9 cellular contexts compared by ENCODE assay signal in the genomic region with DNA sequence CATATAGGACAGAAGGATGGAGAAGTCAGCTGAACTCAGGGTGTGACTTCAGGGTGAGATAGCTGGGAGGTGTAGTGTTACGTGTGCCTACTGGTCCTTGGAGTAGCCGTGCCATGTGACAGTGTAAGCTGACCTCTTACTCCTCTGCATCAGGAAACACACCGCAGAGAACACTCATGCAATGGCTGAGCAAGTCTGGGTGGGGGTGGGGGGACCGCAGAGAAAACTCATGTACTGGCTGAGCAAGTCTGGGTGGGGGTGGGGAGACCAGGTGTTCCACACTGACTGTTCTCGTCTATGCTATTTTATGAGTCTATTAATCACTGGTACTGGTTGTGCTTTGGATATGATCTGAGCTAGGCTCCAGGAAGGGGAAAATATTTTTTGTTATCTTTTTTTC.
DNase-seq lines count a peak whose midpoint lies in the region; ATAC-seq, FAIRE-seq and TF ChIP-seq lines count a peak whose summit lies in the region.
"Had no signal": no experiment of that assay in that cellular context is flagged by ENCODE, and none has a peak within 500 bp of the region (broad histone marks: within the 10 kb centered on the region; RNA-seq: fewer than 3 reads in every experiment).

No MANE protein-coding gene starts in this region.

- no peaks in the 10 kb centered on the region for H3K79me2 ChIP-seq in Loucy (ENCODE audit: insufficient read depth, low read length)

- H3K36me3 ChIP-seq in Loucy (ENCODE audit: insufficient read depth, low read length) = no peaks in the 10 kb centered on the region
- no peaks in the 10 kb centered on the region for H3K36me3 ChIP-seq in kidney (ENCODE audit: control insufficient read depth in 1 of 2, insufficient read depth in 2 of 2, low read length in 2 of 2)
- H3K36me3 ChIP-seq: Peyer's patch had no signal

- intact Hi-C loops in kidney (cut with DNase I) = no loop called here

- no peak overlapping the region for H2AFZ ChIP-seq in Loucy (ENCODE audit: low read length)

- peak overlapping the region; percentile 32 for H3K4me2 ChIP-seq in Loucy (ENCODE audit: low read depth, low read length, poor library complexity, severe bottlenecking)

- peak; percentile 93 for DNase-seq in COLO668 (lab: John Stamatoyannopoulos, UW; ENCODE audit: unreplicated experiment)
- peak; percentile 51 for DNase-seq in SK-N-DZ (ENCODE audit: low spot score)
- peak; percentile 84 for DNase-seq in kidney
- no peak for DNase-seq in GM03348 (ENCODE audit: low spot score)
- DNase-seq in stimulated activated naive CD4-positive, alpha-beta T cell treated with Interleukin-2 at 50 U/mL for 16 hours (lab: John Stamatoyannopoulos, UW) = no peak
- DNase-seq in nucleus accumbens (lab: John Stamatoyannopoulos, UW) = no peak
- DNase-seq: Peyer's patch had no signal

- no peak for FAIRE-seq in kidney (lab: Jason Lieb, UNC)

- H3K9me3 ChIP-seq in Loucy (ENCODE audit: insufficient read depth, low read depth, low read length) (no peaks in the 10 kb centered on the region), kidney (ENCODE audit: control insufficient read depth in 1 of 2, low read length in 2 of 2) (no peaks in the 10 kb centered on the region)
- H3K9me3 ChIP-seq: Peyer's patch had no signal

- H3F3A ChIP-seq in Loucy (ENCODE audit: low read depth) = no peaks in the 10 kb centered on the region

- H3K9me2 ChIP-seq in Loucy (replicated peaks; ENCODE audit: low read depth, low read length) = no peaks in the 10 kb centered on the region

- no peak for TF ChIP-seq CTCF in Loucy (conservative IDR thresholded peaks at IDR 0.05; ENCODE audit: low read length)
- TF ChIP-seq CTCF in kidney (IDR thresholded peaks at IDR 0.05; ENCODE audit: borderline replicate concordance, extremely low read depth, insufficient read depth) = no peak

- no peak overlapping the region for H3K9ac ChIP-seq in Loucy (ENCODE audit: low read depth, low read length, poor library complexity, severe bottlenecking)
- no peak overlapping the region for H3K9ac ChIP-seq in kidney (ENCODE audit: low read length in 2 of 2)

- H4K20me1 ChIP-seq in Loucy (ENCODE audit: insufficient read depth, low read length, poor library complexity, severe bottlenecking) = no peaks in the 10 kb centered on the region

- H3K27me3 ChIP-seq in Loucy (ENCODE audit: insufficient read depth, low read length, poor library complexity, severe bottlenecking) = no peaks in the 10 kb centered on the region
- H3K27me3 ChIP-seq: Peyer's patch had no signal

- no peak for ATAC-seq in HG02571 (IDR thresholded peaks at IDR 0.05; ENCODE audit: unreplicated experiment)

- H3K27ac ChIP-seq in kidney (ENCODE audit: low read depth in 2 of 2, low read length in 2 of 2) = no peak overlapping the region
- H3K27ac ChIP-seq: Peyer's patch had no signal

- H3K4me3 ChIP-seq in Loucy (ENCODE audit: low read length, poor library complexity, severe bottlenecking) (no peak overlapping the region), kidney (ENCODE audit: low read length in 2 of 2) (no peak overlapping the region)
- H3K4me3 ChIP-seq: Peyer's patch had no signal

- H3K4me1 ChIP-seq in Loucy (ENCODE audit: insufficient read depth, low read length, poor library complexity, severe bottlenecking) = peaks cover 10% of the 10 kb centered on the region
- no peaks in the 10 kb centered on the region for H3K4me1 ChIP-seq in kidney (ENCODE audit: control insufficient read depth in 1 of 2, insufficient read depth in 1 of 2, low read depth in 1 of 2, low read length in 2 of 2)
- H3K4me1 ChIP-seq: Peyer's patch had no signal

Comparison
In these comparisons a context has a peak if more than half of its experiments do, and no peak if none do; other contexts are left out.
1. DNase-seq: peak in COLO668 (single experiment), SK-N-DZ (single experiment) and kidney (single experiment); none in GM03348 (single experiment), stimulated activated naive CD4-positive, alpha-beta T cell treated with Interleukin-2 at 50 U/mL for 16 hours (single experiment) and nucleus accumbens (0 of 56).